20 cellular contexts compared by ENCODE assay signal in the genomic region with DNA sequence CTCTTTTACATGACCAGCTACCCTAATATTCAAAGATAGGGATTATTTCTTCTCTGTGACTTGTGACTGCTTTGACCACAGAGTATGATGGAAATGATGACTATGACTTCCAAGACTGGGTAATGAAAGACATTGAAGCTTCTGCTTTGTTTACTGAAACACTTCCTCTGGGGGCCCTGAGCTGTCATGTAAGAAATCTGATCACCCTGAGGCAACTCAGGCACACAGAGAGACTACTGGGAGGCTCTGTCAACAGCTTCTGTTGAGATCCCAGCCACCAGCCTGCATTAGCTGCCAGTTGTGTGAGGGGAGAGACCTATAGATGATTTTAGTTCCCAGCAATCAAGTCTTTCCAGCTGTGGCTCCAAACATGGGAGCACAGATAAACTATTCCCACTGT.
DNase-seq lines count a peak whose midpoint lies in the region; ATAC-seq and TF ChIP-seq lines count a peak whose summit lies in the region.
"Had no signal": no experiment of that assay in that cellular context is flagged by ENCODE, and none has a peak within 500 bp of the region (broad histone marks: within the 10 kb centered on the region; RNA-seq: fewer than 3 reads in every experiment).

No MANE protein-coding gene starts in this region.

- H4K8ac ChIP-seq in mesenchymal stem cell (ENCODE audit: low read length): no peak overlapping the region

- no peak overlapping the region for H3K23ac ChIP-seq in mesenchymal stem cell (ENCODE audit: low read length in 2 of 2)

- TF ChIP-seq CTCF in uterus (IDR thresholded peaks at IDR 0.05): no peak

- H3K4me1 ChIP-seq in mesenchymal stem cell (ENCODE audit: control insufficient read depth, insufficient read depth, low read depth, low read length) (no peaks in the 10 kb centered on the region), uterus (no peaks in the 10 kb centered on the region)
- H3K4me1 ChIP-seq: adrenal gland, stomach had no signal

- no peak overlapping the region for H3K4ac ChIP-seq in mesenchymal stem cell (ENCODE audit: low read depth in 1 of 2, low read length in 2 of 2)

- no peak overlapping the region for H3K9ac ChIP-seq in mesenchymal stem cell (ENCODE audit: low read length)

- no peak overlapping the region for H2BK5ac ChIP-seq in mesenchymal stem cell (ENCODE audit: low read depth, low read length, poor library complexity, severe bottlenecking)

- H3K36me3 ChIP-seq in mesenchymal stem cell (ENCODE audit: control insufficient read depth in 1 of 2, insufficient read depth in 2 of 2, low read depth in 1 of 2, low read length in 2 of 2) (no peaks in the 10 kb centered on the region), uterus (no peaks in the 10 kb centered on the region)
- H3K36me3 ChIP-seq: adrenal gland, stomach had no signal

- ATAC-seq in GM19397 (IDR thresholded peaks at IDR 0.05; ENCODE audit: unreplicated experiment): no peak
- no peak for ATAC-seq in HG03460 (IDR thresholded peaks at IDR 0.05; ENCODE audit: unreplicated experiment)
- ATAC-seq: activated CD4-positive, alpha-beta T cell treated with anti-CD3 and anti-CD28 coated beads for 36 hours; activated CD8-positive, alpha-beta memory T cell treated with anti-CD3 and anti-CD28 coated beads, Interleukin-2, amount 10 ng/mL, durations not matched to agents 7 days and 5 days; naive thymus-derived CD4-positive, alpha-beta T cell had no signal

- H3K27ac ChIP-seq in mesenchymal stem cell (ENCODE audit: low read length, poor library complexity, severe bottlenecking) (no peak overlapping the region), uterus (no peak overlapping the region)
- H3K27ac ChIP-seq: adrenal gland, dorsolateral prefrontal cortex, stomach had no signal

- no peak overlapping the region for H2AK5ac ChIP-seq in mesenchymal stem cell (ENCODE audit: low read length, severe bottlenecking)

- no peak overlapping the region for H3K14ac ChIP-seq in mesenchymal stem cell (ENCODE audit: low read length in 2 of 2)

- no peaks in the 10 kb centered on the region for H3K27me3 ChIP-seq in mesenchymal stem cell (ENCODE audit: control insufficient read depth in 1 of 2, insufficient read depth in 1 of 2, low read length in 2 of 2)
- no peaks in the 10 kb centered on the region for H3K27me3 ChIP-seq in uterus
- H3K27me3 ChIP-seq: adrenal gland, dorsolateral prefrontal cortex, stomach had no signal

- H3K4me2 ChIP-seq in mesenchymal stem cell (ENCODE audit: low read length, poor library complexity, severe bottlenecking): no peak overlapping the region

- no peak overlapping the region for H2AFZ ChIP-seq in mesenchymal stem cell (ENCODE audit: low read depth, low read length)

- no peak overlapping the region for H4K91ac ChIP-seq in mesenchymal stem cell (ENCODE audit: low read length)

- no peak overlapping the region for H2BK15ac ChIP-seq in mesenchymal stem cell (ENCODE audit: low read depth, poor library complexity, severe bottlenecking)

- no peak overlapping the region for H2BK120ac ChIP-seq in mesenchymal stem cell (ENCODE audit: low read depth, low read length)

- H3K9me3 ChIP-seq in mesenchymal stem cell (ENCODE audit: control insufficient read depth, low read length) (no peaks in the 10 kb centered on the region), uterus (no peaks in the 10 kb centered on the region)
- H3K9me3 ChIP-seq: adrenal gland, stomach had no signal

- H3K18ac ChIP-seq in mesenchymal stem cell (ENCODE audit: low read depth in 1 of 2, low read length in 2 of 2): no peak overlapping the region

- H3K4me3 ChIP-seq in mesenchymal stem cell (ENCODE audit: insufficient read depth in 1 of 2, low read depth in 1 of 2, low read length in 2 of 2): no peak overlapping the region
- no peak overlapping the region for H3K4me3 ChIP-seq in uterus
- H3K4me3 ChIP-seq: adrenal gland, dorsolateral prefrontal cortex, stomach had no signal

- peak; percentile 61 for DNase-seq in EH (ENCODE audit: low read depth)
- DNase-seq in LHCN-M2 (ENCODE audit: low read depth): peak; percentile 36
- DNase-seq in RPMI7951 (ENCODE audit: low read depth): peak; percentile 0
- peak; percentile 76 for DNase-seq in mesenchymal stem cell
- DNase-seq in uterus: no peak
- no peak for DNase-seq in CD1c-positive myeloid dendritic cell (ENCODE audit: extremely low spot score)
- DNase-seq: activated CD4-positive, alpha-beta T cell treated with anti-CD3 and anti-CD28 coated beads for 36 hours; activated CD8-positive, alpha-beta memory T cell treated with anti-CD3 and anti-CD28 coated beads, Interleukin-2, amount 10 ng/mL, durations not matched to agents 7 days and 5 days; adrenal gland; dorsolateral prefrontal cortex; Kasumi-1; mammary epithelial cell; naive thymus-derived CD4-positive, alpha-beta T cell; NCI-H1694 treated with DMSO at 0.1 percent for 48 hours; NCI-H526 treated with DMSO at 0.1 percent for 48 hours; posterior cingulate gyrus; stomach; T-helper 9 cell had no signal

- no peak for TF ChIP-seq POLR2A in uterus (IDR thresholded peaks at IDR 0.05)

- intact Hi-C loops in uterus (cut with DNase I; ENCODE audit: low total_unique reads): no loop called here

- H2BK12ac ChIP-seq in mesenchymal stem cell (ENCODE audit: low read length in 2 of 2): no peak overlapping the region

- H3K79me1 ChIP-seq in mesenchymal stem cell (replicated peaks; ENCODE audit: low read length, poor library complexity, severe bottlenecking): no peaks in the 10 kb centered on the region

Comparison
In these comparisons a context has a peak if more than half of its experiments do, and no peak if none do; other contexts are left out.
1. DNase-seq: peak in EH (single experiment), LHCN-M2 (single experiment), RPMI7951 (single experiment) and mesenchymal stem cell (single experiment); none in uterus (0 of 2) and CD1c-positive myeloid dendritic cell (single experiment).